Comparison of ENCODE assay signal across 1 cellular context in genomic region chr4:38785041-38785790, GRCh38.
TF ChIP-seq lines count a peak whose summit lies in the region.

No MANE protein-coding gene starts in this region.

TF ChIP-seq in HepG2, 621 proteins besides CTCF, POLR2A, EP300 and RAD21:
- TF ChIP-seq E2F5 (CRISPR knock-in tag; conservative IDR thresholded peaks at IDR 0.05), result no peak
- TF ChIP-seq, protein P1, sequence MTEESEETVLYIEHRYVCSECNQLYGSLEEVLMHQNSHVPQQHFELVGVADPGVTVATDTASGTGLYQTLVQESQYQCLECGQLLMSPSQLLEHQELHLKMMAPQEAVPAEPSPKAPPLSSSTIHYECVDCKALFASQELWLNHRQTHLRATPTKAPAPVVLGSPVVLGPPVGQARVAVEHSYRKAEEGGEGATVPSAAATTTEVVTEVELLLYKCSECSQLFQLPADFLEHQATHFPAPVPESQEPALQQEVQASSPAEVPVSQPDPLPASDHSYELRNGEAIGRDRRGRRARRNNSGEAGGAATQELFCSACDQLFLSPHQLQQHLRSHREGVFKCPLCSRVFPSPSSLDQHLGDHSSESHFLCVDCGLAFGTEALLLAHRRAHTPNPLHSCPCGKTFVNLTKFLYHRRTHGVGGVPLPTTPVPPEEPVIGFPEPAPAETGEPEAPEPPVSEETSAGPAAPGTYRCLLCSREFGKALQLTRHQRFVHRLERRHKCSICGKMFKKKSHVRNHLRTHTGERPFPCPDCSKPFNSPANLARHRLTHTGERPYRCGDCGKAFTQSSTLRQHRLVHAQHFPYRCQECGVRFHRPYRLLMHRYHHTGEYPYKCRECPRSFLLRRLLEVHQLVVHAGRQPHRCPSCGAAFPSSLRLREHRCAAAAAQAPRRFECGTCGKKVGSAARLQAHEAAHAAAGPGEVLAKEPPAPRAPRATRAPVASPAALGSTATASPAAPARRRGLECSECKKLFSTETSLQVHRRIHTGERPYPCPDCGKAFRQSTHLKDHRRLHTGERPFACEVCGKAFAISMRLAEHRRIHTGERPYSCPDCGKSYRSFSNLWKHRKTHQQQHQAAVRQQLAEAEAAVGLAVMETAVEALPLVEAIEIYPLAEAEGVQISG (CRISPR knock-in tag; IDR thresholded peaks at IDR 0.05), result no peak
- no peak for TF ChIP-seq ZNF850 (CRISPR knock-in tag; conservative IDR thresholded peaks at IDR 0.05)
- TF ChIP-seq ZNF691 (CRISPR knock-in tag; IDR thresholded peaks at IDR 0.05; ENCODE audit: borderline replicate concordance, low read depth), result no peak
- TF ChIP-seq, protein P2, sequence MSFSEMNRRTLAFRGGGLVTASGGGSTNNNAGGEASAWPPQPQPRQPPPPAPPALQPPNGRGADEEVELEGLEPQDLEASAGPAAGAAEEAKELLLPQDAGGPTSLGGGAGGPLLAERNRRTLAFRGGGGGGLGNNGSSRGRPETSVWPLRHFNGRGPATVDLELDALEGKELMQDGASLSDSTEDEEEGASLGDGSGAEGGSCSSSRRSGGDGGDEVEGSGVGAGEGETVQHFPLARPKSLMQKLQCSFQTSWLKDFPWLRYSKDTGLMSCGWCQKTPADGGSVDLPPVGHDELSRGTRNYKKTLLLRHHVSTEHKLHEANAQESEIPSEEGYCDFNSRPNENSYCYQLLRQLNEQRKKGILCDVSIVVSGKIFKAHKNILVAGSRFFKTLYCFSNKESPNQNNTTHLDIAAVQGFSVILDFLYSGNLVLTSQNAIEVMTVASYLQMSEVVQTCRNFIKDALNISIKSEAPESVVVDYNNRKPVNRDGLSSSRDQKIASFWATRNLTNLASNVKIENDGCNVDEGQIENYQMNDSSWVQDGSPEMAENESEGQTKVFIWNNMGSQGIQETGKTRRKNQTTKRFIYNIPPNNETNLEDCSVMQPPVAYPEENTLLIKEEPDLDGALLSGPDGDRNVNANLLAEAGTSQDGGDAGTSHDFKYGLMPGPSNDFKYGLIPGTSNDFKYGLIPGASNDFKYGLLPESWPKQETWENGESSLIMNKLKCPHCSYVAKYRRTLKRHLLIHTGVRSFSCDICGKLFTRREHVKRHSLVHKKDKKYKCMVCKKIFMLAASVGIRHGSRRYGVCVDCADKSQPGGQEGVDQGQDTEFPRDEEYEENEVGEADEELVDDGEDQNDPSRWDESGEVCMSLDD (CRISPR knock-in tag; IDR thresholded peaks at IDR 0.05; ENCODE audit: borderline replicate concordance), result no peak
- no peak for TF ChIP-seq JDP2 (CRISPR knock-in tag; IDR thresholded peaks at IDR 0.05; ENCODE audit: borderline replicate concordance)
- TF ChIP-seq HOXA7 (CRISPR knock-in tag; IDR thresholded peaks at IDR 0.05), result no peak
- no peak for TF ChIP-seq ZNF780A (CRISPR knock-in tag; IDR thresholded peaks at IDR 0.05)
- no peak for TF ChIP-seq NFYB (CRISPR knock-in tag; IDR thresholded peaks at IDR 0.05)
- TF ChIP-seq ZSCAN22 (CRISPR knock-in tag; IDR thresholded peaks at IDR 0.05), result no peak
- no peak for TF ChIP-seq ZBTB7B (CRISPR knock-in tag; IDR thresholded peaks at IDR 0.05)
- TF ChIP-seq HES4 (CRISPR knock-in tag; IDR thresholded peaks at IDR 0.05; ENCODE audit: borderline replicate concordance), result no peak
